27 cellular contexts compared by ENCODE assay signal in the genomic region with DNA sequence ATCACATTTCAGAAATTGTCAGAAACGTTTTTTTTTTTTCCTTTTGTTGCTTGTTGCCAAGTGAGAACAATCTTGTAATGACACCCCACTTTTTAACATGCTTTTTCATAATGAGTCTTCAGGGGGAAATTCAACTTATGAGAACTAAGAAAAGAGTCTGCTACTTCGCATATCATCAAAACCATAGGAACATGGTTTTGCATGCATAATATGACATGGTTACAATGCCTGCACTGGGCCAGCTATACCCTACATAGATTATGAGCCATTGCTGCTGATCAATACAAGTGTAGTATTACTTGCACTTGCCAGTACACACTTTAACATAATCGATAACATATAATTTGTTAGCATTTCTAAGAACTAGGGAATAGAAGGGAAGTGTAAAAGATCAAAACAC.
DNase-seq lines count a peak whose midpoint lies in the region; ATAC-seq, FAIRE-seq and TF ChIP-seq lines count a peak whose summit lies in the region.
"Had no signal": no experiment of that assay in that cellular context is flagged by ENCODE, and none has a peak within 500 bp of the region (broad histone marks: within the 10 kb centered on the region; RNA-seq: fewer than 3 reads in every experiment).

No MANE protein-coding gene starts in this region.

- no peak overlapping the region; a peak in 1 of 4 replicates for H3K4me3 ChIP-seq in SK-N-SH (ENCODE audit: low read depth in 2 of 2, low read length in 1 of 2)
- H3K4me3 ChIP-seq in endodermal cell (ENCODE audit: low read length): peak overlapping the region; percentile 62
- H3K4me3 ChIP-seq: MG63, SJCRH30 had no signal

- CTCF ChIA-PET in SK-N-SH (lab: Yijun Ruan, JAX): no interaction called here
- CTCF ChIA-PET in activated CD4-positive, alpha-beta memory T cell treated with anti-CD3 and anti-CD28 coated beads for 36 hours (lab: Charles Lee): no interaction called here

- no peaks in the 10 kb centered on the region for H3K79me2 ChIP-seq in SK-N-SH (ENCODE audit: insufficient read depth)

- H3K4me1 Mint-ChIP-seq in endodermal cell: peaks cover 47% of the 10 kb centered on the region
- H3K4me1 Mint-ChIP-seq in activated CD4-positive, alpha-beta memory T cell treated with anti-CD3 and anti-CD28 coated beads for 36 hours (ENCODE audit: low read depth): peaks cover 2% of the 10 kb centered on the region
- H3K4me1 Mint-ChIP-seq: activated naive CD4-positive, alpha-beta T cell treated with anti-CD3 and anti-CD28 coated beads, Interleukin-2, amount 50 U/mL, for 24 hours; CD4-positive, CD25-positive, alpha-beta regulatory T cell had no signal

- H3K4me1 ChIP-seq in SK-N-SH (ENCODE audit: control insufficient read depth in 1 of 2, insufficient read depth in 2 of 2, low read depth in 1 of 2, low read length in 1 of 2) (peaks cover 0 to 3% of the 10 kb centered on the region in 2 experiments; a peak in 2 of 4 replicates), endodermal cell (ENCODE audit: control insufficient read depth, insufficient read depth, low read length) (peaks cover 17% of the 10 kb centered on the region)
- H3K4me1 ChIP-seq: colonic mucosa, SJCRH30 had no signal

- no peak for ATAC-seq in SK-N-SH treated with all-trans-retinoic acid at 6 μM for 48 hours
- peak; percentile 41 for ATAC-seq in HG03175 (IDR thresholded peaks at IDR 0.05; ENCODE audit: unreplicated experiment)
- ATAC-seq: esophagus mucosa had no signal

- DNase-seq in SK-N-SH (no peak), endodermal cell (no peak), erythroblast (lab: John Stamatoyannopoulos, UW) (no peak), SIG-M5 (lab: John Stamatoyannopoulos, UW) (no peak), RCC 7860 (ENCODE audit: low spot score) (no peak)
- DNase-seq in activated CD4-positive, alpha-beta memory T cell treated with anti-CD3 and anti-CD28 coated beads for 36 hours: no peak
- DNase-seq: 8988T; activated CD4-positive, alpha-beta T cell treated with anti-CD3 and anti-CD28 coated beads, Interleukin-2, amount 50 U/mL, for 48 hours; CD4-positive, CD25-positive, alpha-beta regulatory T cell; colonic mucosa; effector memory CD4-positive, alpha-beta T cell; foreskin melanocyte; HFFc6; KG1; MG63; NCI-H2029; SJCRH30; stimulated activated naive CD4-positive, alpha-beta T cell treated with Interleukin-2 at 50 U/mL for 16 hours; T-helper 1 cell had no signal

- H4K20me1 ChIP-seq in SK-N-SH (ENCODE audit: insufficient read depth): no peaks in the 10 kb centered on the region

- H3K4me3 Mint-ChIP-seq in endodermal cell: no peak overlapping the region
- H3K4me3 Mint-ChIP-seq in activated CD4-positive, alpha-beta memory T cell treated with anti-CD3 and anti-CD28 coated beads for 36 hours: no peak overlapping the region
- H3K4me3 Mint-ChIP-seq: activated naive CD4-positive, alpha-beta T cell treated with anti-CD3 and anti-CD28 coated beads, Interleukin-2, amount 50 U/mL, for 24 hours; CD4-positive, CD25-positive, alpha-beta regulatory T cell had no signal

- TF ChIP-seq EP300 in SK-N-SH (IDR thresholded peaks at IDR 0.05; ENCODE audit: borderline replicate concordance in 1 of 2, low read depth in 1 of 2, low read length in 1 of 2): no peak

- H3K9ac ChIP-seq in SK-N-SH (no peak overlapping the region), endodermal cell (ENCODE audit: extremely low read depth, low read length, poor library complexity, severe bottlenecking) (peak overlapping the region; percentile 38)
- H3K9ac ChIP-seq: GM23248 had no signal

- no peaks in the 10 kb centered on the region for H3F3A ChIP-seq in SK-N-SH (replicated peaks; ENCODE audit: insufficient read depth)

- FAIRE-seq in RCC 7860 (lab: Jason Lieb, UNC): no peak

- H3K27ac Mint-ChIP-seq in endodermal cell: no peak overlapping the region
- no peak overlapping the region for H3K27ac Mint-ChIP-seq in activated CD4-positive, alpha-beta memory T cell treated with anti-CD3 and anti-CD28 coated beads for 36 hours
- H3K27ac Mint-ChIP-seq: activated naive CD4-positive, alpha-beta T cell treated with anti-CD3 and anti-CD28 coated beads, Interleukin-2, amount 50 U/mL, for 24 hours; activated T-helper 2 cell treated with anti-CD3 and anti-CD28 coated beads, Interferon-gamma antibody, Interleukin-2, Interleukin-4, amounts not matched to agents 10 μg/mL and 5 μg/mL and 100 μg/mL, durations not matched to agents 14 hours and 24 hours and 36 hours; CD4-positive, CD25-positive, alpha-beta regulatory T cell; HFFc6 had no signal

- POLR2A ChIA-PET in SK-N-SH (lab: Yijun Ruan, JAX): no interaction called here
- POLR2A ChIA-PET in activated CD4-positive, alpha-beta memory T cell treated with anti-CD3 and anti-CD28 coated beads for 36 hours (lab: Charles Lee): no interaction called here

- H3K9me2 ChIP-seq in SK-N-SH: no peaks in the 10 kb centered on the region

- TF ChIP-seq POLR2A in erythroblast (IDR thresholded peaks at IDR 0.05; ENCODE audit: low read length): no peak

- peaks cover 13% of the 10 kb centered on the region for H3K9me3 Mint-ChIP-seq in endodermal cell
- no peaks in the 10 kb centered on the region for H3K9me3 Mint-ChIP-seq in activated CD4-positive, alpha-beta memory T cell treated with anti-CD3 and anti-CD28 coated beads for 36 hours
- H3K9me3 Mint-ChIP-seq: activated naive CD4-positive, alpha-beta T cell treated with anti-CD3 and anti-CD28 coated beads, Interleukin-2, amount 50 U/mL, for 24 hours; activated T-helper 2 cell treated with anti-CD3 and anti-CD28 coated beads, Interferon-gamma antibody, Interleukin-2, Interleukin-4, amounts not matched to agents 10 μg/mL and 5 μg/mL and 100 μg/mL, durations not matched to agents 14 hours and 24 hours and 36 hours; HFFc6 had no signal

- H3K27ac ChIP-seq in SK-N-SH (ENCODE audit: low read depth in 2 of 2, low read length in 1 of 2) (no peak overlapping the region), endodermal cell (ENCODE audit: low read depth, low read length) (peak overlapping the region; percentile 67)
- H3K27ac ChIP-seq: cardiac muscle cell, colonic mucosa, GM23248, SJCRH30, thoracic aorta had no signal

- H3K27me3 Mint-ChIP-seq in endodermal cell (ENCODE audit: insufficient read depth): no peaks in the 10 kb centered on the region
- peaks cover 2% of the 10 kb centered on the region for H3K27me3 Mint-ChIP-seq in activated CD4-positive, alpha-beta memory T cell treated with anti-CD3 and anti-CD28 coated beads for 36 hours
- H3K27me3 Mint-ChIP-seq: CD4-positive, CD25-positive, alpha-beta regulatory T cell had no signal

- TF ChIP-seq CTCF in SK-N-SH (IDR thresholded peaks at IDR 0.05) (no peak), endodermal cell (conservative IDR thresholded peaks at IDR 0.05) (no peak)

- H2AFZ ChIP-seq in SK-N-SH (ENCODE audit: low read depth): 0 out of 2 replicates have a peak overlapping the region, but pooled peaks have one; percentile 87

- H3K27me3 ChIP-seq in SK-N-SH (ENCODE audit: insufficient read depth) (no peaks in the 10 kb centered on the region), endodermal cell (ENCODE audit: control insufficient read depth, insufficient read depth, low read length, poor library complexity, severe bottlenecking) (no peaks in the 10 kb centered on the region)
- H3K27me3 ChIP-seq: colonic mucosa, MG63, SJCRH30 had no signal

- WGBS in SK-N-SH (ENCODE audit: low lambda C conversion rate): 62% methylated on average over 3 of the region's 3 CpGs
- WGBS in endodermal cell (ENCODE audit: insufficient coverage in 1 of 2, insufficient read length in 1 of 2), 2 experiments: 82% methylated on average over 3 of the region's 3 CpGs; no CpG with 5 or more reads in 1 of the 2 experiments

- no peak overlapping the region for H3K4me2 ChIP-seq in SK-N-SH

- intact Hi-C loops in activated CD4-positive, alpha-beta memory T cell treated with anti-CD3 and anti-CD28 coated beads for 36 hours (cut with micrococcal nuclease): no loop called here

- no peaks in the 10 kb centered on the region for H3K36me3 Mint-ChIP-seq in endodermal cell (ENCODE audit: low read depth)
- H3K36me3 Mint-ChIP-seq in activated CD4-positive, alpha-beta memory T cell treated with anti-CD3 and anti-CD28 coated beads for 36 hours: no peaks in the 10 kb centered on the region
- H3K36me3 Mint-ChIP-seq: activated naive CD4-positive, alpha-beta T cell treated with anti-CD3 and anti-CD28 coated beads, Interleukin-2, amount 50 U/mL, for 24 hours; CD4-positive, CD25-positive, alpha-beta regulatory T cell had no signal

- H3K9me3 ChIP-seq in SK-N-SH (no peaks in the 10 kb centered on the region), endodermal cell (ENCODE audit: control insufficient read depth, low read length) (peaks cover 12% of the 10 kb centered on the region)
- H3K9me3 ChIP-seq: colonic mucosa, MG63, SJCRH30, thoracic aorta had no signal

- TF ChIP-seq RAD21 in SK-N-SH (IDR thresholded peaks at IDR 0.05; ENCODE audit: low read length): no peak

- H3K36me3 ChIP-seq in SK-N-SH (replicated peaks in 1 of 2; ENCODE audit: control insufficient read depth in 1 of 2, insufficient read depth in 2 of 2, low read length in 1 of 2) (no peaks in the 10 kb centered on the region), endodermal cell (ENCODE audit: control insufficient read depth, insufficient read depth, low read length) (no peaks in the 10 kb centered on the region)
- H3K36me3 ChIP-seq: cardiac muscle cell, colonic mucosa, MG63, SJCRH30, thoracic aorta had no signal

TF ChIP-seq in SK-N-SH, 30 proteins besides CTCF, POLR2A, EP300 and RAD21 (continues in another document):
- TF ChIP-seq GATA2 (CRISPR knock-in tag; IDR thresholded peaks at IDR 0.05): no peak
- TF ChIP-seq TCF12 (IDR thresholded peaks at IDR 0.05): no peak
- TF ChIP-seq NRF1 (IDR thresholded peaks at IDR 0.05; ENCODE audit: low read depth, low read length): no peak
- no peak for TF ChIP-seq SIN3A (IDR thresholded peaks at IDR 0.05; ENCODE audit: borderline replicate concordance, low read depth, low read length)

TF ChIP-seq in SK-N-SH treated with all-trans-retinoic acid at 6 μM for 48 hours, 23 proteins besides CTCF, POLR2A, EP300 and RAD21 (continues in another document):
- TF ChIP-seq ZFP30 (CRISPR knock-in tag; IDR thresholded peaks at IDR 0.05) (no peak), PPARA (CRISPR knock-in tag; IDR thresholded peaks at IDR 0.05; ENCODE audit: borderline replicate concordance) (no peak), ZNF8 (CRISPR knock-in tag; IDR thresholded peaks at IDR 0.05) (no peak), ZFP3 (CRISPR knock-in tag; IDR thresholded peaks at IDR 0.05) (no peak), TOX (CRISPR knock-in tag; IDR thresholded peaks at IDR 0.05; ENCODE audit: borderline replicate concordance) (no peak), ZNF565 (CRISPR knock-in tag; conservative IDR thresholded peaks at IDR 0.05; ENCODE audit: low read depth) (no peak), ARNTL (CRISPR knock-in tag; IDR thresholded peaks at IDR 0.05; ENCODE audit: borderline replicate concordance, low read depth) (no peak)
